In genomic region chr15:67762610-67763368, GRCh38 we compare ENCODE assay signal across 8 cellular contexts.
A peak's percentile ranks its signal among the peaks of the same experiment; 100 is the strongest.
DNase-seq lines count a peak whose midpoint lies in the region; ATAC-seq and TF ChIP-seq lines count a peak whose summit lies in the region.

No MANE protein-coding gene starts in this region.

- H3K27me3 ChIP-seq in DOHH2 (ENCODE audit: control insufficient read depth, low read length): no peaks in the 10 kb centered on the region
- no peaks in the 10 kb centered on the region for H3K27me3 ChIP-seq in GM23248 (replicated peaks; ENCODE audit: insufficient read depth)
- no peaks in the 10 kb centered on the region for H3K27me3 ChIP-seq in gastroesophageal sphincter
- H3K27me3 ChIP-seq in GM23338 (ENCODE audit: insufficient read depth): no peaks in the 10 kb centered on the region

- H2AFZ ChIP-seq in GM23248 (no peak overlapping the region), GM23338 (no peak overlapping the region)

- no peak for TF ChIP-seq POLR2A in gastroesophageal sphincter (IDR thresholded peaks at IDR 0.05)

- WGBS in GM23248 (ENCODE audit: low coverage in 1 of 2, low lambda C conversion rate in 2 of 2, missing lambda C conversion rate in 2 of 2), 2 experiments: 11 to 15% methylated on average over 7 of the region's 7 CpGs
- 68 to 92% methylated on average over 2 to 6 of the region's 7 CpGs for WGBS in gastroesophageal sphincter (ENCODE audit: low coverage in 1 of 2), 2 donors

- ATAC-seq in activated B cell treated with CpG ODN at 0.5 μM for 24 hours (ENCODE audit: low read depth) (peak; percentile 82), gastroesophageal sphincter (peak; percentile 39), GM23338 (no peak)

- H3K36me3 ChIP-seq in DOHH2 (ENCODE audit: control insufficient read depth, low read length) (no peaks in the 10 kb centered on the region), GM23248 (ENCODE audit: low read depth) (no peaks in the 10 kb centered on the region), gastroesophageal sphincter (peaks cover 0 to 21% of the 10 kb centered on the region in 2 donors), GM23338 (ENCODE audit: insufficient read depth) (no peaks in the 10 kb centered on the region)

- peak overlapping the region; percentile 65 for H3K27ac Mint-ChIP-seq in activated B cell treated with CpG ODN at 0.5 μM for 24 hours
- no peak overlapping the region for H3K27ac Mint-ChIP-seq in GM23338

- H3K9me3 Mint-ChIP-seq in activated B cell treated with CpG ODN at 0.5 μM for 24 hours (no peaks in the 10 kb centered on the region), GM23338 (no peaks in the 10 kb centered on the region)

- intact Hi-C loops in activated B cell treated with CpG ODN at 0.5 μM for 24 hours (cut with micrococcal nuclease): loop anchor here (2.0 kb wide), 1 partner anchor 20 kb away; no protein-coding TSS in a partner anchor

- H3K4me3 Mint-ChIP-seq in activated B cell treated with CpG ODN at 0.5 μM for 24 hours (peak overlapping the region; percentile 66), GM23338 (no peak overlapping the region)

- H4K20me1 ChIP-seq in DOHH2 (ENCODE audit: control insufficient read depth, insufficient read depth, low read depth, low read length) (no peaks in the 10 kb centered on the region), GM23248 (ENCODE audit: insufficient read depth) (no peaks in the 10 kb centered on the region), GM23338 (replicated peaks; ENCODE audit: insufficient read depth) (no peaks in the 10 kb centered on the region)

- H3K79me2 ChIP-seq in DOHH2 (ENCODE audit: control insufficient read depth, low read length) (no peaks in the 10 kb centered on the region), GM23248 (ENCODE audit: insufficient read depth) (no peaks in the 10 kb centered on the region), GM23338 (replicated peaks; ENCODE audit: insufficient read depth) (no peaks in the 10 kb centered on the region)

- no peaks in the 10 kb centered on the region for H3K27me3 Mint-ChIP-seq in activated B cell treated with CpG ODN at 0.5 μM for 24 hours
- H3K27me3 Mint-ChIP-seq in GM23338 (ENCODE audit: insufficient read depth, low read depth, poor library complexity): peaks cover 2% of the 10 kb centered on the region

- H3K9me3 ChIP-seq in DOHH2 (ENCODE audit: control insufficient read depth, insufficient read depth, low read length): no peaks in the 10 kb centered on the region
- H3K9me3 ChIP-seq in GM23248 (ENCODE audit: low read depth): no peaks in the 10 kb centered on the region
- H3K9me3 ChIP-seq in gastroesophageal sphincter: no peaks in the 10 kb centered on the region

- H3K4me1 ChIP-seq in DOHH2 (ENCODE audit: control insufficient read depth, low read length): peaks cover 89% of the 10 kb centered on the region
- peaks cover 8% of the 10 kb centered on the region for H3K4me1 ChIP-seq in GM23248 (ENCODE audit: insufficient read depth)
- peaks cover 0 to 6% (median 0%) of the 10 kb centered on the region in 3 donors for H3K4me1 ChIP-seq in gastroesophageal sphincter
- peaks cover 17% of the 10 kb centered on the region for H3K4me1 ChIP-seq in GM23338 (ENCODE audit: insufficient read depth)

- H3K4me1 Mint-ChIP-seq in activated B cell treated with CpG ODN at 0.5 μM for 24 hours (peaks cover 67% of the 10 kb centered on the region), GM23338 (peaks cover 26% of the 10 kb centered on the region)

- H3K27ac ChIP-seq in DOHH2 (ENCODE audit: low read depth, low read length) (0 out of 2 replicates have a peak overlapping the region, but pooled peaks have one; percentile 56), GM23248 (peak overlapping the region; percentile 10; the same call in 1 of the 2 replicates), gastroesophageal sphincter (no peak overlapping the region), GM23338 (ENCODE audit: low read depth) (no peak overlapping the region)

- H3K36me3 Mint-ChIP-seq in activated B cell treated with CpG ODN at 0.5 μM for 24 hours (ENCODE audit: low read depth) (no peaks in the 10 kb centered on the region), GM23338 (ENCODE audit: low read depth) (no peaks in the 10 kb centered on the region)

- POLR2A ChIA-PET in activated B cell treated with CpG ODN at 0.5 μM for 24 hours (lab: Charles Lee): no interaction called here

- no peaks in the 10 kb centered on the region for H3K9me2 ChIP-seq in DOHH2 (replicated peaks; ENCODE audit: control insufficient read depth, low read length)
- H3K9me2 ChIP-seq in GM23248 (ENCODE audit: insufficient read depth): no peaks in the 10 kb centered on the region
- H3K9me2 ChIP-seq in GM23338 (ENCODE audit: insufficient read depth): no peaks in the 10 kb centered on the region; the same call in 1 of the 2 replicates

- H3K4me3 ChIP-seq in DOHH2 (ENCODE audit: low read length) (peak overlapping the region; percentile 23), GM23248 (no peak overlapping the region), gastroesophageal sphincter (no peak overlapping the region), GM23338 (no peak overlapping the region)

- TF ChIP-seq CTCF in DOHH2 (IDR thresholded peaks at IDR 0.05; ENCODE audit: low read depth, low read length, poor library complexity, severe bottlenecking) (no peak), activated B cell treated with CpG ODN at 0.5 μM for 24 hours (IDR thresholded peaks at IDR 0.05) (no peak), gastroesophageal sphincter (IDR thresholded peaks at IDR 0.05) (no peak), GM23338 (conservative IDR thresholded peaks at IDR 0.05; ENCODE audit: low read depth in 2 of 2) (no peak)

- TF ChIP-seq EP300 in gastroesophageal sphincter (IDR thresholded peaks at IDR 0.05): no peak

- H3K9ac ChIP-seq in GM23248: no peak overlapping the region

- CTCF ChIA-PET in activated B cell treated with CpG ODN at 0.5 μM for 24 hours (lab: Charles Lee): interaction anchor here (1.0 to 1.2 kb wide), 2 partner anchors 9 to 20 kb away, joined by 3 read pairs; no protein-coding TSS in a partner anchor

- H3K4me2 ChIP-seq in DOHH2 (ENCODE audit: low read length) (peak overlapping the region; percentile 84), GM23248 (ENCODE audit: unreplicated experiment) (peak overlapping the region; percentile 3), GM23338 (no peak overlapping the region)

- H3F3A ChIP-seq in DOHH2 (ENCODE audit: control insufficient read depth, insufficient read depth) (no peaks in the 10 kb centered on the region), GM23248 (ENCODE audit: insufficient read depth) (no peaks in the 10 kb centered on the region; the same call in 1 of the 2 replicates), GM23338 (replicated peaks; ENCODE audit: low read depth) (no peaks in the 10 kb centered on the region)

- peak; percentile 76 for DNase-seq in GM23248
- DNase-seq in activated B cell treated with CpG ODN at 0.5 μM for 24 hours: no peak
- DNase-seq in C1 segment of cervical spinal cord (lab: John Stamatoyannopoulos, UW): no peak
- no peak for DNase-seq in NCI-H2196 treated with DMSO at 0.1 percent for 48 hours (lab: John Stamatoyannopoulos, UW; ENCODE audit: unreplicated experiment)
- no peak for DNase-seq in NCI-H1048 (lab: John Stamatoyannopoulos, UW)
- no peak for DNase-seq in GM23338 (ENCODE audit: low spot score)

- in situ Hi-C loops in GM23248 (cut with MboI): no loop called here

TF ChIP-seq in GM23338, 12 proteins besides CTCF, POLR2A, EP300 and RAD21:
- TF ChIP-seq EZH2phosphoT487 (IDR thresholded peaks at IDR 0.05; ENCODE audit: unreplicated experiment) (no peak), POLR2AphosphoS5 (IDR thresholded peaks at IDR 0.05; ENCODE audit: low read depth) (no peak), EZH2 (IDR thresholded peaks at IDR 0.05; ENCODE audit: low read depth, unreplicated experiment) (no peak), NANOG (IDR thresholded peaks at IDR 0.05; ENCODE audit: borderline replicate concordance) (no peak), STAT1 (IDR thresholded peaks at IDR 0.05; ENCODE audit: unreplicated experiment) (no peak), REST (IDR thresholded peaks at IDR 0.05; ENCODE audit: unreplicated experiment) (no peak), ZNF331 (CRISPR knock-in tag; IDR thresholded peaks at IDR 0.05; ENCODE audit: low read depth) (no peak)

Comparison
In these comparisons a context has a peak if more than half of its experiments do, and no peak if none do; other contexts are left out.
1. H3K27ac ChIP-seq: peak in DOHH2 (single experiment) and GM23248 (single experiment); none in gastroesophageal sphincter (0 of 4) and GM23338 (single experiment).